ENCODE assay signal across 8 cellular contexts in genomic region chr15:64092075-64092820, GRCh38. TPM values are rescaled to one million over a fixed set of nuclear protein-coding genes. Genes with fewer than 3 reads are reported as not detected.
DNase-seq lines count a peak whose midpoint lies in the region; ATAC-seq and TF ChIP-seq lines count a peak whose summit lies in the region.

No MANE protein-coding gene starts in this region.

- no peak for ATAC-seq in activated T-cell treated with anti-CD3 and anti-CD28 coated beads, Interleukin-2, amount 50 U/mL, for 72 hours (replicated peaks in 1 of 2)

- peak overlapping the region; percentile 97 for H3K27ac Mint-ChIP-seq in activated T-cell treated with anti-CD3 and anti-CD28 coated beads, Interleukin-2, amount 50 U/mL, for 72 hours
- peak overlapping the region; percentile 99 for H3K27ac Mint-ChIP-seq in T-helper 1 cell treated with Interleukin-12 subunit alpha and Interleukin-12 subunit beta and Interleukin-4 antibody, amounts not matched to agents 30 μg/mL and 1 μg/mL, for 36 hours

- peak overlapping the region; percentile 93 for H3K27ac ChIP-seq in substantia nigra (ENCODE audit: low read depth, low read length, poor library complexity, severe bottlenecking)

- peak overlapping the region; percentile 96 for H3K4me3 ChIP-seq in fibroblast of the aortic adventitia (ENCODE audit: low read depth, low read length)

- H3K9me3 Mint-ChIP-seq in activated T-cell treated with anti-CD3 and anti-CD28 coated beads, Interleukin-2, amount 50 U/mL, for 72 hours, result peaks cover 0 to 1% of the 10 kb centered on the region in 2 donors
- H3K9me3 Mint-ChIP-seq in T-helper 1 cell treated with Interleukin-12 subunit alpha and Interleukin-12 subunit beta and Interleukin-4 antibody, amounts not matched to agents 30 μg/mL and 1 μg/mL, for 36 hours, result peaks cover 5% of the 10 kb centered on the region

- peak overlapping the region; percentile 100 for H3K4me3 Mint-ChIP-seq in activated T-cell treated with anti-CD3 and anti-CD28 coated beads, Interleukin-2, amount 50 U/mL, for 72 hours
- H3K4me3 Mint-ChIP-seq in T-helper 1 cell treated with Interleukin-12 subunit alpha and Interleukin-12 subunit beta and Interleukin-4 antibody, amounts not matched to agents 30 μg/mL and 1 μg/mL, for 36 hours, result peak overlapping the region; percentile 95

- H3K27me3 Mint-ChIP-seq in activated T-cell treated with anti-CD3 and anti-CD28 coated beads, Interleukin-2, amount 50 U/mL, for 72 hours (ENCODE audit: low read depth), result no peaks in the 10 kb centered on the region
- no peaks in the 10 kb centered on the region for H3K27me3 Mint-ChIP-seq in T-helper 1 cell treated with Interleukin-12 subunit alpha and Interleukin-12 subunit beta and Interleukin-4 antibody, amounts not matched to agents 30 μg/mL and 1 μg/mL, for 36 hours (ENCODE audit: low read depth)

- no peak for TF ChIP-seq CTCF in fibroblast of the aortic adventitia (IDR thresholded peaks at IDR 0.05; ENCODE audit: insufficient read depth, low read length)

- peaks cover 16 to 25% of the 10 kb centered on the region in 2 donors for H3K36me3 Mint-ChIP-seq in activated T-cell treated with anti-CD3 and anti-CD28 coated beads, Interleukin-2, amount 50 U/mL, for 72 hours (ENCODE audit: insufficient read depth in 2 of 2)
- H3K36me3 Mint-ChIP-seq in T-helper 1 cell treated with Interleukin-12 subunit alpha and Interleukin-12 subunit beta and Interleukin-4 antibody, amounts not matched to agents 30 μg/mL and 1 μg/mL, for 36 hours (ENCODE audit: low read depth), result peaks cover 34% of the 10 kb centered on the region

- no peak for DNase-seq in activated T-cell treated with anti-CD3 and anti-CD28 coated beads, Interleukin-2, amount 50 U/mL, for 72 hours
- no peak for DNase-seq in activated T-cell treated with anti-CD3 and anti-CD28 coated beads, Interleukin-2, amount 50 U/mL, for 1 hour
- DNase-seq in fibroblast of the aortic adventitia (ENCODE audit: low read depth) (no peak), substantia nigra (lab: John Stamatoyannopoulos, UW) (no peak), cerebellum (ENCODE audit: low spot score) (no peak), hypothalamus (lab: John Stamatoyannopoulos, UW) (no peak)
- DNase-seq in stimulated activated CD4-positive, alpha-beta T cell treated with anti-CD3 and anti-CD28 coated beads, Interleukin-4, amount 100 ng/mL, for 1 hour, result no peak

- H3K4me1 Mint-ChIP-seq in activated T-cell treated with anti-CD3 and anti-CD28 coated beads, Interleukin-2, amount 50 U/mL, for 72 hours (ENCODE audit: low read depth), result peaks cover 65% of the 10 kb centered on the region
- H3K4me1 Mint-ChIP-seq in T-helper 1 cell treated with Interleukin-12 subunit alpha and Interleukin-12 subunit beta and Interleukin-4 antibody, amounts not matched to agents 30 μg/mL and 1 μg/mL, for 36 hours (ENCODE audit: low read depth), result peaks cover 44% of the 10 kb centered on the region

RNA-seq across cellular contexts. Expression of gene CIAO2A, which starts 1.4 kb away (rescaled TPM):
- total RNA-seq in activated T-cell treated with anti-CD3 and anti-CD28 coated beads, Interleukin-2, amount 50 U/mL, for 72 hours, result 10 to 100 TPM; 65.1 to 74.5 TPM
- total RNA-seq in fibroblast of the aortic adventitia (ENCODE audit: low replicate concordance) (57.5 and 67.7 TPM in 2 replicates), cerebellum (33.6 TPM)

RNA-seq across cellular contexts. Expression of gene SNX1, which starts 3.5 kb away (rescaled TPM):
- 100 to 1,000 TPM; 104 to 113 TPM for total RNA-seq in activated T-cell treated with anti-CD3 and anti-CD28 coated beads, Interleukin-2, amount 50 U/mL, for 72 hours
- 37.0 and 55.0 TPM in 2 replicates for total RNA-seq in fibroblast of the aortic adventitia (ENCODE audit: low replicate concordance)
- 40.0 TPM for total RNA-seq in cerebellum

RNA-seq across cellular contexts. Expression of gene DAPK2, which starts 46.0 kb away (rescaled TPM):
- 1 to 10 TPM; 2.3 to 3.3 TPM for total RNA-seq in activated T-cell treated with anti-CD3 and anti-CD28 coated beads, Interleukin-2, amount 50 U/mL, for 72 hours
- total RNA-seq in fibroblast of the aortic adventitia (ENCODE audit: low replicate concordance), result 3.7 and 4.2 TPM in 2 replicates
- 2.9 TPM for total RNA-seq in cerebellum

RNA-seq across cellular contexts. Expression of gene SNX22, which starts 59.3 kb away (rescaled TPM):
- total RNA-seq in activated T-cell treated with anti-CD3 and anti-CD28 coated beads, Interleukin-2, amount 50 U/mL, for 72 hours, result under 1 TPM; 0.60 to 0.74 TPM
- total RNA-seq in fibroblast of the aortic adventitia (ENCODE audit: low replicate concordance) (0.18 and 0.41 TPM in 2 replicates), cerebellum (8.3 TPM)
